Comparison of ENCODE assay signal across 15 cellular contexts in genomic region chr9:110835404-110835803, GRCh38.
DNase-seq lines count a peak whose midpoint lies in the region; ATAC-seq and TF ChIP-seq lines count a peak whose summit lies in the region.
"Had no signal": no experiment of that assay in that cellular context is flagged by ENCODE, and none has a peak within 500 bp of the region (broad histone marks: within the 10 kb centered on the region; RNA-seq: fewer than 3 reads in every experiment).

No MANE protein-coding gene starts in this region.

- DNase-seq in AG04449 (ENCODE audit: low read depth, low spot score) (peak; percentile 67), HT1080 (ENCODE audit: low read depth) (peak; percentile 79), brain microvascular endothelial cell (peak; percentile 40), mesenchymal stem cell (peak; percentile 54), NCI-H146 treated with DMSO at 0.1 percent for 48 hours (lab: John Stamatoyannopoulos, UW; ENCODE audit: unreplicated experiment) (no peak), NCI-H774 (lab: John Stamatoyannopoulos, UW) (no peak)
- no peak for DNase-seq in central memory CD4-positive, alpha-beta T cell
- DNase-seq: CD4-positive, alpha-beta memory T cell; NCI-H2029; stimulated activated CD4-positive, alpha-beta T cell treated with anti-CD3 and anti-CD28 coated beads, Interleukin-1b, Interleukin-23, amount 100 ng/mL, for 48 hours; stimulated activated naive CD4-positive, alpha-beta T cell treated with Interleukin-2 at 50 U/mL for 16 hours had no signal

- H4K8ac ChIP-seq in mesenchymal stem cell (ENCODE audit: low read length): no peak overlapping the region

- H3K9ac ChIP-seq in mesenchymal stem cell (ENCODE audit: low read length): peak overlapping the region; percentile 49

- no peaks in the 10 kb centered on the region for H3K9me3 ChIP-seq in mesenchymal stem cell (ENCODE audit: control insufficient read depth, low read length)
- H3K9me3 ChIP-seq: ascending aorta had no signal

- H3K4ac ChIP-seq in mesenchymal stem cell (ENCODE audit: low read depth in 1 of 2, low read length in 2 of 2): no peak overlapping the region

- H2BK15ac ChIP-seq in mesenchymal stem cell (ENCODE audit: low read depth, poor library complexity, severe bottlenecking): no peak overlapping the region

- no peak overlapping the region for H4K91ac ChIP-seq in mesenchymal stem cell (ENCODE audit: low read length)

- POLR2A ChIA-PET in AG04449 (lab: Yijun Ruan, JAX): interaction anchor here (0.6 kb wide), 1 partner anchor 283 kb away, joined by 3 read pairs; no protein-coding TSS in a partner anchor

- H3K4me1 ChIP-seq in mesenchymal stem cell (ENCODE audit: control insufficient read depth, insufficient read depth, low read depth, low read length): no peaks in the 10 kb centered on the region

- TF ChIP-seq CTCF in AG04449 (IDR thresholded peaks at IDR 0.05; ENCODE audit: insufficient read depth, low read length, missing control alignments) (no peak), brain microvascular endothelial cell (IDR thresholded peaks at IDR 0.05; ENCODE audit: low read depth, low read length, missing control alignments) (no peak)

- no peak overlapping the region for H2AFZ ChIP-seq in mesenchymal stem cell (ENCODE audit: low read depth, low read length)

- no peak for ATAC-seq in HG03196 (IDR thresholded peaks at IDR 0.05; ENCODE audit: unreplicated experiment)
- ATAC-seq: esophagus mucosa, GM12878 had no signal

- H3K4me2 ChIP-seq in mesenchymal stem cell (ENCODE audit: low read length, poor library complexity, severe bottlenecking): no peak overlapping the region

- no peak overlapping the region for H2BK120ac ChIP-seq in mesenchymal stem cell (ENCODE audit: low read depth, low read length)

- H2BK5ac ChIP-seq in mesenchymal stem cell (ENCODE audit: low read depth, low read length, poor library complexity, severe bottlenecking): peak overlapping the region; percentile 95

- H3K36me3 ChIP-seq in brain microvascular endothelial cell (replicated peaks) (no peaks in the 10 kb centered on the region), mesenchymal stem cell (ENCODE audit: control insufficient read depth in 1 of 2, insufficient read depth in 2 of 2, low read depth in 1 of 2, low read length in 2 of 2) (no peaks in the 10 kb centered on the region)
- H3K36me3 ChIP-seq: ascending aorta had no signal

- no peak overlapping the region for H3K14ac ChIP-seq in mesenchymal stem cell (ENCODE audit: low read length in 2 of 2)

- no CpG with 5 or more reads among the region's 3 CpGs for WGBS in mesenchymal stem cell

- H3K79me1 ChIP-seq in mesenchymal stem cell (replicated peaks; ENCODE audit: low read length, poor library complexity, severe bottlenecking): peaks cover 2% of the 10 kb centered on the region

- H2AK5ac ChIP-seq in mesenchymal stem cell (ENCODE audit: low read length, severe bottlenecking): no peak overlapping the region

- in situ Hi-C loops in brain microvascular endothelial cell (cut with HindIII; ENCODE audit: low pct_ligation_motif_present, low sequenced_read_pairs): no loop called here

- H3K4me3 ChIP-seq in AG04449 (ENCODE audit: low read depth, low read length) (no peak overlapping the region), brain microvascular endothelial cell (ENCODE audit: low read depth, low read length) (no peak overlapping the region), mesenchymal stem cell (ENCODE audit: insufficient read depth in 1 of 2, low read depth in 1 of 2, low read length in 2 of 2) (no peak overlapping the region)
- H3K4me3 ChIP-seq: ascending aorta, GM12878 had no signal

- H2BK12ac ChIP-seq in mesenchymal stem cell (ENCODE audit: low read length in 2 of 2): no peak overlapping the region

- no peak overlapping the region for H3K18ac ChIP-seq in mesenchymal stem cell (ENCODE audit: low read depth in 1 of 2, low read length in 2 of 2)

- peak overlapping the region; percentile 21 for H3K27ac ChIP-seq in brain microvascular endothelial cell
- H3K27ac ChIP-seq in mesenchymal stem cell (ENCODE audit: low read length, poor library complexity, severe bottlenecking): peak overlapping the region; percentile 86
- H3K27ac ChIP-seq: ascending aorta had no signal

- CTCF ChIA-PET in AG04449 (lab: Yijun Ruan, JAX): no interaction called here

- no peak overlapping the region for H3K23ac ChIP-seq in mesenchymal stem cell (ENCODE audit: low read length in 2 of 2)

- H3K27me3 ChIP-seq in brain microvascular endothelial cell (replicated peaks): no peaks in the 10 kb centered on the region
- H3K27me3 ChIP-seq in mesenchymal stem cell (ENCODE audit: control insufficient read depth in 1 of 2, insufficient read depth in 1 of 2, low read length in 2 of 2): no peaks in the 10 kb centered on the region
- H3K27me3 ChIP-seq: ascending aorta had no signal

Comparison
In these comparisons a context has a peak if more than half of its experiments do, and no peak if none do; other contexts are left out.
1. DNase-seq: peak in AG04449 (single experiment), HT1080 (single experiment), brain microvascular endothelial cell (single experiment) and mesenchymal stem cell (single experiment); none in central memory CD4-positive, alpha-beta T cell (single experiment), NCI-H146 treated with DMSO at 0.1 percent for 48 hours (single experiment) and NCI-H774 (single experiment).